ENCODE assay signal across 1 cellular context in genomic region chr4:70629469-70630090, GRCh38.
TF ChIP-seq lines count a peak whose summit lies in the region.

No MANE protein-coding gene starts in this region.

TF ChIP-seq in GM23338, 12 proteins besides CTCF, POLR2A, EP300 and RAD21 (continued from another document):
- TF ChIP-seq REST (IDR thresholded peaks at IDR 0.05; ENCODE audit: unreplicated experiment): no peak
